ENCODE assay signal across 9 cellular contexts in the genomic region with DNA sequence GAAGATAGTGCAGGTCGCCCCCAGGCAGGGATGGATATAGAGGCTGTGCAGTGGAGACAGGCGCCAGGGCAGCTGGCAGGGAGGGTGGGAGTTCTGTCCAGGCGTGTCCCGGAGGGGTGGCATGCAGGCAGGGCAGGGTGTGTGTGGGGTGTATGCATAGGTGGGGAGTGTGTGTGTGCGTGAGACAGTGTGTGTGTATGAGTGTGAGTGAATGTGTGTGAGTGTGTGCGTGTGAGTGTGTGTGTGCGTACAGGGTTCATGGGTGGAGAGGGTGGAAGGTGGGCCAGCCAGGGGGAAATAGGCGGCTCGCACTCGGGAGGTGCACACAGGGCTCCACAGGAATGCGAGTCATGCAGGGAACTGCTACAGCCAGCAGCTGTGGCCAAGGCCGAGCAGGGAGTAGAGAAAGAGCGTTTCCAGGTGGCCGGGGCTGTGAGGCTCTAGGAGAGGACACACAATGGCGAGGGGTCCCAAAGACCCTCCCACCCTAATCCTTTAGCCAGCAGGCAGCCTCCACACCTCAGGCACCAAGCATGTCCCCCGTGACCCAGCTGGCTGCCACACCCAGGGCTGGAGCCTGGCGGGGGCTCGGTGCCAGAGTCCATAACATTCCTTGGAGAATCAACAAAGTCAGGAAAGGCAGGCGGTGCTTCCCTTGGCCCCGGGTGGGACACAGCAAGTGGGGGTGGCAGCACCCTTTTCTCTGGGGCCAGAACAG. TPM values are rescaled to one million over a fixed set of nuclear protein-coding genes. Genes with fewer than 3 reads are reported as not detected.
A peak's percentile ranks its signal among the peaks of the same experiment; 100 is the strongest.
DNase-seq lines count a peak whose midpoint lies in the region; ATAC-seq, FAIRE-seq and TF ChIP-seq lines count a peak whose summit lies in the region.
"Had no signal": no experiment of that assay in that cellular context is flagged by ENCODE, and none has a peak within 500 bp of the region (broad histone marks: within the 10 kb centered on the region; RNA-seq: fewer than 3 reads in every experiment).

No MANE protein-coding gene starts in this region.

- H3K79me2 ChIP-seq in H1 (ENCODE audit: control insufficient read depth in 1 of 2, insufficient read depth in 2 of 2, low read length in 2 of 2): no peaks in the 10 kb centered on the region

- 81% methylated on average over 20 of the region's 20 CpGs; no CpG with 5 or more reads in 1 of the 2 experiments for WGBS in H1 (ENCODE audit: extremely low coverage in 1 of 2, insufficient coverage in 1 of 2, insufficient read length in 1 of 2, insufficient replicate concordance in 2 of 2, low coverage in 1 of 2, low lambda C conversion rate in 2 of 2, missing lambda C conversion rate in 1 of 2), 2 experiments

- peak overlapping the region; percentile 100 for H4K91ac ChIP-seq in H1 (replicated peaks; ENCODE audit: insufficient read length, low read length)

- H2BK12ac ChIP-seq in H1 (ENCODE audit: low read depth, low read length): peak overlapping the region; percentile 96; the same call in 1 of the 2 replicates

- H2BK20ac ChIP-seq in H1 (ENCODE audit: low read length): peak overlapping the region; percentile 72; the same call in 1 of the 2 replicates

- H3K14ac ChIP-seq in H1 (ENCODE audit: insufficient read length): peak overlapping the region; percentile 0

- H4K8ac ChIP-seq in H1 (ENCODE audit: extremely low read depth, insufficient read depth, low read length): peak overlapping the region; percentile 74; the same call in 1 of the 2 replicates

- TF ChIP-seq RAD21 in H1 (IDR thresholded peaks at IDR 0.05 in 1 of 2, conservative IDR thresholded peaks at IDR 0.05 in 1 of 2; ENCODE audit: low read depth in 2 of 2, low read length in 2 of 2): no peak

- H2BK5ac ChIP-seq in H1 (ENCODE audit: low read depth, low read length): peak overlapping the region; percentile 97

- TF ChIP-seq EP300 in H1 (IDR thresholded peaks at IDR 0.05; ENCODE audit: borderline replicate concordance in 1 of 2, low read depth in 2 of 2, low read length in 2 of 2): no peak

- peak overlapping the region; percentile 61; the same call in 1 of the 2 replicates for H2BK15ac ChIP-seq in H1 (ENCODE audit: low read length)

- H3K4ac ChIP-seq in H1 (replicated peaks; ENCODE audit: insufficient read length, low read depth, low read length): peak overlapping the region; percentile 72

- H4K20me1 ChIP-seq in H1 (replicated peaks in 1 of 2; ENCODE audit: control insufficient read depth in 1 of 2, insufficient read depth in 2 of 2, low read length in 2 of 2): peaks cover 5 to 11% of the 10 kb centered on the region in 2 experiments

- H3K36me3 ChIP-seq in H1 (ENCODE audit: control insufficient read depth in 2 of 4, insufficient read depth in 4 of 4, low read length in 3 of 4) (no peaks in the 10 kb centered on the region), uterus (no peaks in the 10 kb centered on the region)

- H3K18ac ChIP-seq in H1 (ENCODE audit: extremely low read depth, low read length): peak overlapping the region; percentile 83

- no peak overlapping the region for H2AFZ ChIP-seq in H1 (ENCODE audit: low read length)

- H2AK5ac ChIP-seq in H1 (ENCODE audit: low read depth, low read length): peak overlapping the region; percentile 58; the same call in 1 of the 2 replicates

- peak overlapping the region; percentile 55 for H4K5ac ChIP-seq in H1 (ENCODE audit: insufficient read length, low read depth, low read length)

- intact Hi-C loops in uterus (cut with DNase I; ENCODE audit: low total_unique reads): no loop called here

- H3K9me3 ChIP-seq in H1 (ENCODE audit: insufficient read depth in 2 of 2, low read depth in 1 of 2, low read length in 1 of 2): no peaks in the 10 kb centered on the region
- no peaks in the 10 kb centered on the region for H3K9me3 ChIP-seq in uterus

- peak overlapping the region; percentile 64 for H2BK120ac ChIP-seq in H1 (replicated peaks; ENCODE audit: low read depth, low read length)

- ATAC-seq in GM18858 (IDR thresholded peaks at IDR 0.05; ENCODE audit: unreplicated experiment): no peak

- peak overlapping the region in 1 of 4 experiments; percentile 7; a peak in 1 of 7 replicates for H3K9ac ChIP-seq in H1 (replicated peaks in 1 of 4; ENCODE audit: extremely low read depth in 1 of 4, low read depth in 3 of 4, low read length in 3 of 4)

- POLR2A ChIA-PET in H1 (lab: Charles Lee; ENCODE audit: partially characterized antibody): interaction anchor here (0.7 to 15.8 kb wide), 5 partner anchors 12 to 93 kb away, joined by 3 to 185 read pairs (median 5); partner anchors contain the start of genes HEXIM1 and HEXIM2

- TF ChIP-seq CTCF in H1 (IDR thresholded peaks at IDR 0.05; ENCODE audit: control extremely low read depth in 1 of 3, insufficient read depth in 1 of 3, low read depth in 1 of 3, low read length in 3 of 3): no peak
- TF ChIP-seq CTCF in uterus (IDR thresholded peaks at IDR 0.05): no peak

- H3K56ac ChIP-seq in H1 (replicated peaks; ENCODE audit: insufficient read length, low read depth, low read length): peak overlapping the region; percentile 73

- H3K27me3 ChIP-seq in H1 (replicated peaks in 1 of 4; ENCODE audit: control insufficient read depth in 3 of 4, extremely low read depth in 1 of 4, insufficient read depth in 3 of 4, low read length in 3 of 4) (no peaks in the 10 kb centered on the region), uterus (no peaks in the 10 kb centered on the region)

- H3K4me3 ChIP-seq in H1 (ENCODE audit: extremely low read depth in 1 of 4, insufficient read depth in 2 of 4, low read depth in 3 of 4, low read length in 4 of 4): no peak overlapping the region
- H3K4me3 ChIP-seq in uterus: peak overlapping the region in 1 of 2 donors; percentile 11

- H3K23ac ChIP-seq in H1 (ENCODE audit: insufficient read length): no peak overlapping the region

- H3K4me1 ChIP-seq in H1 (replicated peaks in 1 of 4; ENCODE audit: control insufficient read depth in 3 of 4, insufficient read depth in 4 of 4, low read length in 3 of 4) (peaks cover 0 to 20% (median 11%) of the 10 kb centered on the region in 4 experiments; a peak in 5 of 7 replicates), uterus (peaks cover 5 to 30% of the 10 kb centered on the region in 2 donors)

- no peak overlapping the region for H3K4me2 ChIP-seq in H1 (ENCODE audit: insufficient read depth in 1 of 2, low read depth in 2 of 2, low read length in 2 of 2)

- CTCF ChIA-PET in H1 (lab: Charles Lee; ENCODE audit: partially characterized antibody): interaction anchor here (0.7 to 8.7 kb wide), 12 partner anchors 8 to 207 kb away, joined by 3 to 69 read pairs (median 4); partner anchors contain the start of gene ACBD4

- DNase-seq in activated effector memory CD4-positive, alpha-beta T cell treated with anti-CD3 and anti-CD28 coated beads, Interleukin-2, amount 50 U/mL, for 16 hours: peak; percentile 60
- no peak for DNase-seq in activated effector memory CD4-positive, alpha-beta T cell treated with Interleukin-2 at 50 U/mL for 16 hours
- no peak for DNase-seq in H1 (ENCODE audit: low read depth in 1 of 2, low spot score in 2 of 2)
- peak; percentile 73 for DNase-seq in mucosa of gallbladder (ENCODE audit: low spot score)
- DNase-seq in uterus: peak; percentile 67 to 72
- DNase-seq in activated naive CD4-positive, alpha-beta T cell treated with anti-CD3 and anti-CD28 coated beads, Interleukin-2, amount 50 U/mL, for 16 hours: no peak
- DNase-seq in NCI-H1930 (lab: John Stamatoyannopoulos, UW): no peak
- DNase-seq: activated T-cell treated with anti-CD3 and anti-CD28 coated beads, Interleukin-2, amount 50 U/mL, for 48 hours had no signal

- FAIRE-seq in H1 (lab: Jason Lieb, UNC): no peak

- no peak for TF ChIP-seq POLR2A in H1 (IDR thresholded peaks at IDR 0.05; ENCODE audit: control extremely low read depth in 1 of 2, low read depth in 2 of 2, low read length in 2 of 2)
- TF ChIP-seq POLR2A in uterus (IDR thresholded peaks at IDR 0.05): no peak

- H3K23me2 ChIP-seq in H1 (ENCODE audit: low read depth, low read length): peaks cover 4% of the 10 kb centered on the region; the same call in 1 of the 2 replicates

- H3K27ac ChIP-seq in H1 (ENCODE audit: low read depth, low read length): 0 out of 2 replicates have a peak overlapping the region, but pooled peaks have one; percentile 11
- peak overlapping the region; percentile 81 to 82 for H3K27ac ChIP-seq in uterus

- no peaks in the 10 kb centered on the region for H3K79me1 ChIP-seq in H1 (ENCODE audit: low read depth, low read length)

RNA-seq across cellular contexts. Expression of gene PLCD3, which starts 4.6 kb away (rescaled TPM):
- total RNA-seq in H1 (2021; fragmentation: NEBNext Ultra II Directional; extraction: Animal tissue kit (Norgen Biotek cat#: 25700)): 42.7 and 48.1 TPM in 2 replicates
- 26.5 and 32.3 TPM in 2 replicates for polyA plus RNA-seq in H1 (2011; rRNA removed)
- 24.7 TPM for polyA plus RNA-seq in H1 (2011; cell fraction: cytosol; rRNA removed)
- polyA plus RNA-seq in H1 (2011; cell fraction: nucleus; rRNA removed): 28.3 TPM
- polyA plus RNA-seq in H1 (2012, experiment 1 of 2): 21.6 to 33.0 TPM (median 28.2 TPM) in 4 replicates
- 27.8 TPM for polyA plus RNA-seq in H1 (2012, experiment 2 of 2)
- polyA plus RNA-seq in H1 (2013, experiment 1 of 2): 20.4 TPM
- 20.7 TPM for polyA plus RNA-seq in H1 (2013, experiment 2 of 2)
- 16.3 and 24.8 TPM in 2 replicates for polyA minus RNA-seq in H1 (2011; rRNA and poly(A)+ RNA removed)
- polyA minus RNA-seq in H1 (2011; cell fraction: cytosol; rRNA and poly(A)+ RNA removed): 18.3 TPM
- polyA minus RNA-seq in H1 (2011; cell fraction: nucleus; rRNA and poly(A)+ RNA removed): 25.1 TPM
- 63.6 TPM for total RNA-seq in mucosa of gallbladder
- 10 to 100 TPM in 2 of 4 donors, 1 to 10 TPM in 2; 1.5 to 90.8 (median 8.9) TPM for total RNA-seq in uterus

RNA-seq across cellular contexts. Expression of gene ACBD4, which starts 7.7 kb away (rescaled TPM):
- total RNA-seq in H1 (2021; fragmentation: NEBNext Ultra II Directional; extraction: Animal tissue kit (Norgen Biotek cat#: 25700)): 9.3 and 10.7 TPM in 2 replicates
- polyA plus RNA-seq in H1 (2011; rRNA removed): 7.3 and 14.2 TPM in 2 replicates
- 15.5 TPM for polyA plus RNA-seq in H1 (2011; cell fraction: cytosol; rRNA removed)
- polyA plus RNA-seq in H1 (2011; cell fraction: nucleus; rRNA removed): 47.3 TPM
- 10.5 to 14.1 TPM (median 12.7 TPM) in 4 replicates for polyA plus RNA-seq in H1 (2012, experiment 1 of 2)
- 9.2 TPM for polyA plus RNA-seq in H1 (2012, experiment 2 of 2)
- 9.3 TPM for polyA plus RNA-seq in H1 (2013, experiment 1 of 2)
- 7.3 TPM for polyA plus RNA-seq in H1 (2013, experiment 2 of 2)
- 7.1 and 7.7 TPM in 2 replicates for polyA minus RNA-seq in H1 (2011; rRNA and poly(A)+ RNA removed)
- polyA minus RNA-seq in H1 (2011; cell fraction: cytosol; rRNA and poly(A)+ RNA removed): 8.5 TPM
- 18.7 TPM for polyA minus RNA-seq in H1 (2011; cell fraction: nucleus; rRNA and poly(A)+ RNA removed)
- total RNA-seq in mucosa of gallbladder: 29.8 TPM
- total RNA-seq in uterus: 10 to 100 TPM in 3 of 4 donors, 1 to 10 TPM in 1; 7.8 to 37.7 (median 26.1) TPM

RNA-seq across cellular contexts. Expression of gene HEXIM1, which starts 20.5 kb away (rescaled TPM):
- total RNA-seq in H1 (2021; fragmentation: NEBNext Ultra II Directional; extraction: Animal tissue kit (Norgen Biotek cat#: 25700)): 36.9 and 38.3 TPM in 2 replicates
- 9.1 and 11.1 TPM in 2 replicates for polyA plus RNA-seq in H1 (2011; rRNA removed)
- 14.0 TPM for polyA plus RNA-seq in H1 (2011; cell fraction: cytosol; rRNA removed)
- 10.2 TPM for polyA plus RNA-seq in H1 (2011; cell fraction: nucleus; rRNA removed)
- polyA plus RNA-seq in H1 (2012, experiment 1 of 2): 16.8 to 21.8 TPM (median 20.6 TPM) in 4 replicates
- polyA plus RNA-seq in H1 (2012, experiment 2 of 2): 7.1 TPM
- 18.9 TPM for polyA plus RNA-seq in H1 (2013, experiment 1 of 2)
- polyA plus RNA-seq in H1 (2013, experiment 2 of 2): 18.6 TPM
- 2.5 and 3.5 TPM in 2 replicates for polyA minus RNA-seq in H1 (2011; rRNA and poly(A)+ RNA removed)
- polyA minus RNA-seq in H1 (2011; cell fraction: cytosol; rRNA and poly(A)+ RNA removed): 6.5 TPM
- 7.7 TPM for polyA minus RNA-seq in H1 (2011; cell fraction: nucleus; rRNA and poly(A)+ RNA removed)
- total RNA-seq in mucosa of gallbladder (62.5 TPM), uterus (10 to 100 TPM; 23.8 to 60.6 (median 26.7) TPM)

RNA-seq across cellular contexts. Expression of gene HEXIM2, which starts 33.9 kb away (rescaled TPM):
- total RNA-seq in H1 (2021; fragmentation: NEBNext Ultra II Directional; extraction: Animal tissue kit (Norgen Biotek cat#: 25700)): 13.2 and 13.9 TPM in 2 replicates
- polyA plus RNA-seq in H1 (2011; rRNA removed): 7.5 and 10.6 TPM in 2 replicates
- polyA plus RNA-seq in H1 (2011; cell fraction: cytosol; rRNA removed): 11.8 TPM
- polyA plus RNA-seq in H1 (2011; cell fraction: nucleus; rRNA removed): 9.0 TPM
- polyA plus RNA-seq in H1 (2012, experiment 1 of 2): 7.8 to 13.6 TPM (median 12.5 TPM) in 4 replicates
- polyA plus RNA-seq in H1 (2012, experiment 2 of 2): 13.0 TPM
- 4.2 TPM for polyA plus RNA-seq in H1 (2013, experiment 1 of 2)
- polyA plus RNA-seq in H1 (2013, experiment 2 of 2): 4.1 TPM
- 5.9 and 6.0 TPM in 2 replicates for polyA minus RNA-seq in H1 (2011; rRNA and poly(A)+ RNA removed)
- 5.0 TPM for polyA minus RNA-seq in H1 (2011; cell fraction: cytosol; rRNA and poly(A)+ RNA removed)
- polyA minus RNA-seq in H1 (2011; cell fraction: nucleus; rRNA and poly(A)+ RNA removed): 5.5 TPM
- total RNA-seq in mucosa of gallbladder (14.9 TPM), uterus (10 to 100 TPM in 1 of 4 donors, 1 to 10 TPM in 2, not detected in 1; 3.0 to 11.6 (median 7.6) TPM)

Comparison
In these comparisons a context has a peak if more than half of its experiments do, and no peak if none do; other contexts are left out.
1. DNase-seq: peak in activated effector memory CD4-positive, alpha-beta T cell treated with anti-CD3 and anti-CD28 coated beads, Interleukin-2, amount 50 U/mL, for 16 hours (single experiment), mucosa of gallbladder (single experiment) and uterus (2 of 2); none in activated effector memory CD4-positive, alpha-beta T cell treated with Interleukin-2 at 50 U/mL for 16 hours (single experiment), H1 (0 of 2), activated naive CD4-positive, alpha-beta T cell treated with anti-CD3 and anti-CD28 coated beads, Interleukin-2, amount 50 U/mL, for 16 hours (single experiment) and NCI-H1930 (0 of 2).